ENCODE assay signal across 1 cellular context in genomic region chr6:26312501-26313390, GRCh38.
TF ChIP-seq lines count a peak whose summit lies in the region.

No MANE protein-coding gene starts in this region.

TF ChIP-seq in HepG2, 621 proteins besides CTCF, POLR2A, EP300 and RAD21 (continued from another document and continues in another):
- TF ChIP-seq DNMT1 (CRISPR knock-in tag; IDR thresholded peaks at IDR 0.05) (no peak), FOXA1 (IDR thresholded peaks at IDR 0.05) (no peak), FOXA1 (CRISPR knock-in tag; IDR thresholded peaks at IDR 0.05) (peak; percentile 54), PHF5A (CRISPR knock-in tag; IDR thresholded peaks at IDR 0.05; ENCODE audit: low read depth, unreplicated experiment) (peak; percentile 20), FOSL2 (CRISPR knock-in tag; IDR thresholded peaks at IDR 0.05) (peak; percentile 71), MTF1 (CRISPR knock-in tag; IDR thresholded peaks at IDR 0.05) (no peak), IRF1 (CRISPR knock-in tag; IDR thresholded peaks at IDR 0.05; ENCODE audit: low read depth) (no peak), TFDP2 (CRISPR knock-in tag; IDR thresholded peaks at IDR 0.05) (peak; percentile 64; the same call in 1 of the 2 replicates), CHD4 (IDR thresholded peaks at IDR 0.05; ENCODE audit: borderline replicate concordance, low read length) (peak; percentile 70; the same call in 1 of the 2 replicates), REPIN1 (CRISPR knock-in tag; IDR thresholded peaks at IDR 0.05; ENCODE audit: borderline replicate concordance, low read depth) (peak; percentile 93; the same call in 1 of the 2 replicates), GATAD1 (CRISPR knock-in tag; IDR thresholded peaks at IDR 0.05) (peak; percentile 73), ISL2 (CRISPR knock-in tag; IDR thresholded peaks at IDR 0.05) (peak; percentile 55; the same call in 1 of the 2 replicates), SP5 (CRISPR knock-in tag; IDR thresholded peaks at IDR 0.05; ENCODE audit: borderline replicate concordance, low read depth) (peak; percentile 32; the same call in 1 of the 2 replicates), MXI1 (IDR thresholded peaks at IDR 0.05; ENCODE audit: borderline replicate concordance, low read depth, low read length) (no peak; the same call in 2 of the 3 replicates), ZNF431 (CRISPR knock-in tag; IDR thresholded peaks at IDR 0.05; ENCODE audit: borderline replicate concordance, low read depth) (no peak; the same call in 1 of the 2 replicates), ZNF496 (CRISPR knock-in tag; IDR thresholded peaks at IDR 0.05; ENCODE audit: insufficient replicate concordance) (no peak), NRL (CRISPR knock-in tag; IDR thresholded peaks at IDR 0.05; ENCODE audit: borderline replicate concordance) (0 out of 2 replicates have a peak, but pooled peaks have one; percentile 65), ATF5 (CRISPR knock-in tag; IDR thresholded peaks at IDR 0.05; ENCODE audit: low read depth) (no peak), YEATS2 (CRISPR knock-in tag; IDR thresholded peaks at IDR 0.05; ENCODE audit: borderline replicate concordance) (peak; percentile 74; the same call in 1 of the 2 replicates), HCFC1 (IDR thresholded peaks at IDR 0.05; ENCODE audit: low read depth, low read length) (no peak), ETS1 (CRISPR knock-in tag; IDR thresholded peaks at IDR 0.05) (no peak), ZNF292 (CRISPR knock-in tag; IDR thresholded peaks at IDR 0.05; ENCODE audit: borderline replicate concordance, low read depth) (peak; percentile 56; the same call in 1 of the 2 replicates), ZNF550 (CRISPR knock-in tag; IDR thresholded peaks at IDR 0.05; ENCODE audit: borderline replicate concordance) (peak; percentile 45; the same call in 1 of the 2 replicates), ATF7-NPFF (CRISPR knock-in tag; IDR thresholded peaks at IDR 0.05; ENCODE audit: low read depth) (peak; percentile 55; the same call in 1 of the 2 replicates), SP140L (CRISPR knock-in tag; IDR thresholded peaks at IDR 0.05; ENCODE audit: borderline replicate concordance) (peak; percentile 65; the same call in 1 of the 2 replicates), RARA (CRISPR knock-in tag; IDR thresholded peaks at IDR 0.05) (peak; percentile 50; the same call in 1 of the 2 replicates), MTA1 (CRISPR knock-in tag; IDR thresholded peaks at IDR 0.05; ENCODE audit: borderline replicate concordance) (peak; percentile 67; the same call in 1 of the 2 replicates), ZNF891 (CRISPR knock-in tag; IDR thresholded peaks at IDR 0.05) (peak; percentile 68; the same call in 1 of the 2 replicates), ZNF343 (CRISPR knock-in tag; IDR thresholded peaks at IDR 0.05) (0 out of 2 replicates have a peak, but pooled peaks have one; percentile 49), CBX1 (IDR thresholded peaks at IDR 0.05; ENCODE audit: low read depth) (peak; percentile 86), KAT8 (CRISPR knock-in tag; IDR thresholded peaks at IDR 0.05) (peak; percentile 70; the same call in 1 of the 2 replicates), ZBTB2 (CRISPR knock-in tag; IDR thresholded peaks at IDR 0.05; ENCODE audit: low read depth) (no peak), SPEN (CRISPR knock-in tag; IDR thresholded peaks at IDR 0.05; ENCODE audit: low read depth) (peak; percentile 39; the same call in 1 of the 2 replicates), SNAPC4 (CRISPR knock-in tag; IDR thresholded peaks at IDR 0.05) (0 out of 2 replicates have a peak, but pooled peaks have one; percentile 31), TBX3 (IDR thresholded peaks at IDR 0.05; ENCODE audit: borderline replicate concordance) (no peak), POLR2AphosphoS5 (IDR thresholded peaks at IDR 0.05; ENCODE audit: low read depth, low read length) (no peak), ZNF724P (CRISPR knock-in tag; IDR thresholded peaks at IDR 0.05; ENCODE audit: borderline replicate concordance) (no peak), ZBTB34 (CRISPR knock-in tag; IDR thresholded peaks at IDR 0.05) (no peak), FOXM1 (CRISPR knock-in tag; IDR thresholded peaks at IDR 0.05) (no peak), ZNF354B (CRISPR knock-in tag; IDR thresholded peaks at IDR 0.05) (no peak), HNF1A (IDR thresholded peaks at IDR 0.05; ENCODE audit: low read depth) (peak; percentile 52; the same call in 1 of the 2 replicates), HNF1A (CRISPR knock-in tag; IDR thresholded peaks at IDR 0.05; ENCODE audit: borderline replicate concordance) (no peak), ZC3H4 (CRISPR knock-in tag; IDR thresholded peaks at IDR 0.05; ENCODE audit: borderline replicate concordance) (no peak), ATAD3A (CRISPR knock-in tag; IDR thresholded peaks at IDR 0.05) (no peak), KLF11 (CRISPR knock-in tag; IDR thresholded peaks at IDR 0.05) (no peak), ERF (CRISPR knock-in tag; IDR thresholded peaks at IDR 0.05) (peak; percentile 70), CERS6 (CRISPR knock-in tag; IDR thresholded peaks at IDR 0.05) (no peak), ZNF432 (CRISPR knock-in tag; IDR thresholded peaks at IDR 0.05; ENCODE audit: borderline replicate concordance) (no peak), ZNF629 (CRISPR knock-in tag; conservative IDR thresholded peaks at IDR 0.05) (peak; percentile 88), KLF13 (CRISPR knock-in tag; IDR thresholded peaks at IDR 0.05) (no peak), PHB2 (IDR thresholded peaks at IDR 0.05; ENCODE audit: partially characterized antibody) (no peak), PHF8 (CRISPR knock-in tag; IDR thresholded peaks at IDR 0.05) (peak; percentile 62)
